23 cellular contexts compared by ENCODE assay signal in the genomic region with DNA sequence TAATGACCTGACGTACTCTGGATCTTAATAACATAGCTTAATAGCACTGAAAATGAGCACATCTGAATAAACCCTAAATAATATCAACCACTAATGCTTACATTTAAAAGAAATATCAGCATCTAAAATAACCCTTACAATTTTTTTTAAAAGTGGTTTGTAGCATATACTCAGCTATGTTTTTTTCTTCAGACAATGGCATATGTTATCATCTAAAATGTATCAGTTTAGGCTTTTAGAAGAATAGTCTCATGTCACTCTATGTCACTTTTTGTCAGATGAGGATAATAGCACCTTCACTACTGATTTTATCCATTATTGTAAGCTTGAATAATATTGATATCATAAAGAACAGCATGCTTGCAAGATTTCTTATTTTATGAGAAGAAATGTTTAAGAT.
"Had no signal": no experiment of that assay in that cellular context is flagged by ENCODE, and none has a peak within 500 bp of the region (broad histone marks: within the 10 kb centered on the region; RNA-seq: fewer than 3 reads in every experiment).

No MANE protein-coding gene starts in this region.

- H3K9me3 ChIP-seq: colonic mucosa, esophagus muscularis mucosa, esophagus squamous epithelium, gastrocnemius medialis, gastroesophageal sphincter, heart left ventricle, heart right ventricle had no signal

- H3K27me3 ChIP-seq: colonic mucosa, dorsolateral prefrontal cortex, esophagus muscularis mucosa, esophagus squamous epithelium, gastrocnemius medialis, gastroesophageal sphincter, heart right ventricle had no signal

- DNase-seq: colonic mucosa; cortex of kidney; dermis blood vessel endothelial cell; dorsolateral prefrontal cortex; effector CD4-positive, alpha-beta T cell; effector CD8-positive, alpha-beta T cell; effector memory CD4-positive, alpha-beta T cell; effector memory CD8-positive, alpha-beta T cell; endodermal cell; erythroblast; esophagus squamous epithelium; foreskin fibroblast; foreskin keratinocyte; foreskin melanocyte; gastrocnemius medialis; glutamatergic neuron; head of caudate nucleus; heart left ventricle; heart right ventricle had no signal

- H3K36me3 ChIP-seq: colonic mucosa, esophagus muscularis mucosa, esophagus squamous epithelium, gastrocnemius medialis, gastroesophageal sphincter, heart left ventricle, heart right ventricle had no signal

- H3K27ac ChIP-seq: colonic mucosa, coronary artery, dorsolateral prefrontal cortex, epithelial cell of prostate, esophagus muscularis mucosa, esophagus squamous epithelium, foreskin keratinocyte, gastrocnemius medialis, gastroesophageal sphincter, heart left ventricle, heart right ventricle had no signal

- H3K4me3 ChIP-seq: colonic mucosa, coronary artery, dorsolateral prefrontal cortex, esophagus muscularis mucosa, esophagus squamous epithelium, gastrocnemius medialis, gastroesophageal sphincter, heart left ventricle, heart right ventricle had no signal
